In genomic region chr5:59773286-59773685, GRCh38 we compare ENCODE assay signal across 1 cellular context.
TF ChIP-seq lines count a peak whose summit lies in the region.

No MANE protein-coding gene starts in this region.

TF ChIP-seq in HEK293, 187 proteins besides CTCF, POLR2A, EP300 and RAD21 (continued from another document):
- no peak for TF ChIP-seq PRDM2 (tag by site-specific recombination; IDR thresholded peaks at IDR 0.05; ENCODE audit: borderline replicate concordance)
- no peak for TF ChIP-seq ZNF155 (tag by site-specific recombination; IDR thresholded peaks at IDR 0.05)
- no peak for TF ChIP-seq MEIS1 (CRISPR knock-in tag; IDR thresholded peaks at IDR 0.05; ENCODE audit: borderline replicate concordance)
- no peak for TF ChIP-seq ZNF639 (tag by site-specific recombination; IDR thresholded peaks at IDR 0.05)
- no peak for TF ChIP-seq ZBTB26 (tag by site-specific recombination; optimal IDR thresholded peaks at IDR 0.05)
- no peak for TF ChIP-seq ELK4 (IDR thresholded peaks at IDR 0.05; ENCODE audit: borderline replicate concordance, low read depth, low read length)
- TF ChIP-seq ZNF223 (tag by site-specific recombination; IDR thresholded peaks at IDR 0.05): no peak
